1 cellular context compared by ENCODE assay signal in the genomic region with DNA sequence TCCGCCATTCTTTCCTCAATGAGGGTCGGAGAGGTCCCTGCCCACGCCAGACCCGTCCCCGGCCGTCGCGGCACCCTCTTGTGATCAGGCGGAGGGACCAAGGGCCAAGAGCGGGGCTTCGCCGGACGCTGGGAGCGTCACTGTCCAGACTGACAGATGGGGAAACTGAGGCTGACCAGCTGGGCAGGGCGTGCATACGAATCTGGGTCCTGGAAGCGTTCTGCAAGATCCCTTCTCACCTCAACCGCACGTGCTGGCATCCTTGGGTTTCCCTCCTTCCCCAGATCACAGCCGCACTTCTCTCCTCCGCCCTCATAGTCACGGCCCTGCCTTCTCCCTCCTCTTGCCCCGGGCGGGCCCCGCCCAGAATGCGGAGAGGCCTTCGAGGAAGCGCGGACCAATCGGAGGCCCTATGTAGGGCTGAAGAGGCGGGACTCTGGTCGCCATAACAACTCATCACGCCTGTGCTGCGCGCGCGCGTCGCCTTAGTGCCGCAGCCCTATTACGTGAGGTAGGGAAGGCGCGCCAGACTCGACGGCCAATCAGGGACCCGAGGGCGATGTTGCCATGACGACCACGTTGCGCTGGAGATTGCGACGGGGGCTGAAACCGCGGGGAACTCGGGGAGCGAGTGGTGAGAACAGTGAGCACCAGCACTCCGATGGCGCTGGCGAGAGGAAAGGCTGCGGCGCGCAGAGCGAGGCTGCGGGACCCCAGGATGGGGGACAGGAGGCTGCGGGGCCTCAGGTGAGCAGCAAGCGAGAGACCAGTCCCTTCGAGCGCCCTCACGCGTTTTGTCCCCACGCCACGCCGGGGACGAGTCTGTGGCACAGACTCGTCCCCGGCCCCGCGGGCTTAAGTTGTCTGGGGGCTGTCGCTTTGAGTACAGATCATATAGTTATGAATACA.
TF ChIP-seq lines count a peak whose summit lies in the region.

No MANE protein-coding gene starts in this region.

TF ChIP-seq in K562, 482 proteins besides CTCF, POLR2A, EP300 and RAD21 (continued from another document and continues in another):
- TF ChIP-seq, protein P1, sequence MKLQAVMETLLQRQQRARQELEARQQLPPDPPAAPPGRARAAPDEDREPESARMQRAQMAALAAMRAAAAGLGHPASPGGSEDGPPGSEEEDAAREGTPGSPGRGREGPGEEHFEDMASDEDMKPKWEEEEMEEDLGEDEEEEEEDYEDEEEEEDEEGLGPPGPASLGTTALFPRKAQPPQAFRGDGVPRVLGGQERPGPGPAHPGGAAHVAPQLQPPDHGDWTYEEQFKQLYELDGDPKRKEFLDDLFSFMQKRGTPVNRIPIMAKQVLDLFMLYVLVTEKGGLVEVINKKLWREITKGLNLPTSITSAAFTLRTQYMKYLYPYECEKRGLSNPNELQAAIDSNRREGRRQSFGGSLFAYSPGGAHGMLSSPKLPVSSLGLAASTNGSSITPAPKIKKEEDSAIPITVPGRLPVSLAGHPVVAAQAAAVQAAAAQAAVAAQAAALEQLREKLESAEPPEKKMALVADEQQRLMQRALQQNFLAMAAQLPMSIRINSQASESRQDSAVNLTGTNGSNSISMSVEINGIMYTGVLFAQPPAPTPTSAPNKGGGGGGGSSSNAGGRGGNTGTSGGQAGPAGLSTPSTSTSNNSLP (IDR thresholded peaks at IDR 0.05; ENCODE audit: borderline replicate concordance, low read depth, low read length), result no peak
- no peak for TF ChIP-seq ZNF224 (CRISPR knock-in tag; IDR thresholded peaks at IDR 0.05)
- TF ChIP-seq NEUROD1 (IDR thresholded peaks at IDR 0.05; ENCODE audit: borderline replicate concordance, low read depth, low read length, partially characterized antibody), result peak; percentile 97
- TF ChIP-seq CBX1 (IDR thresholded peaks at IDR 0.05; ENCODE audit: low read depth), result no peak; the same call in 1 of the 2 replicates
- peak; percentile 88 for TF ChIP-seq CTBP1 (IDR thresholded peaks at IDR 0.05; ENCODE audit: borderline replicate concordance)
- TF ChIP-seq TAF7 (tag; IDR thresholded peaks at IDR 0.05), result peak; percentile 46; the same call in 1 of the 2 replicates
- TF ChIP-seq PTRF (tag; IDR thresholded peaks at IDR 0.05), result no peak
- no peak for TF ChIP-seq FOXA3 (CRISPR knock-in tag; conservative IDR thresholded peaks at IDR 0.05 in 1 of 2, IDR thresholded peaks at IDR 0.05 in 1 of 2)
- peak; percentile 98 for TF ChIP-seq L3MBTL2 (IDR thresholded peaks at IDR 0.05)
- TF ChIP-seq, protein P2, sequence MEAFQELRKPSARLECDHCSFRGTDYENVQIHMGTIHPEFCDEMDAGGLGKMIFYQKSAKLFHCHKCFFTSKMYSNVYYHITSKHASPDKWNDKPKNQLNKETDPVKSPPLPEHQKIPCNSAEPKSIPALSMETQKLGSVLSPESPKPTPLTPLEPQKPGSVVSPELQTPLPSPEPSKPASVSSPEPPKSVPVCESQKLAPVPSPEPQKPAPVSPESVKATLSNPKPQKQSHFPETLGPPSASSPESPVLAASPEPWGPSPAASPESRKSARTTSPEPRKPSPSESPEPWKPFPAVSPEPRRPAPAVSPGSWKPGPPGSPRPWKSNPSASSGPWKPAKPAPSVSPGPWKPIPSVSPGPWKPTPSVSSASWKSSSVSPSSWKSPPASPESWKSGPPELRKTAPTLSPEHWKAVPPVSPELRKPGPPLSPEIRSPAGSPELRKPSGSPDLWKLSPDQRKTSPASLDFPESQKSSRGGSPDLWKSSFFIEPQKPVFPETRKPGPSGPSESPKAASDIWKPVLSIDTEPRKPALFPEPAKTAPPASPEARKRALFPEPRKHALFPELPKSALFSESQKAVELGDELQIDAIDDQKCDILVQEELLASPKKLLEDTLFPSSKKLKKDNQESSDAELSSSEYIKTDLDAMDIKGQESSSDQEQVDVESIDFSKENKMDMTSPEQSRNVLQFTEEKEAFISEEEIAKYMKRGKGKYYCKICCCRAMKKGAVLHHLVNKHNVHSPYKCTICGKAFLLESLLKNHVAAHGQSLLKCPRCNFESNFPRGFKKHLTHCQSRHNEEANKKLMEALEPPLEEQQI (IDR thresholded peaks at IDR 0.05), result no peak
- TF ChIP-seq SIN3A (IDR thresholded peaks at IDR 0.05; ENCODE audit: borderline replicate concordance in 2 of 2, control insufficient read depth in 1 of 2, low read depth in 2 of 2, low read length in 2 of 2), result peak in 1 of 2 experiments; percentile 50; a peak in 1 of 4 replicates
- TF ChIP-seq FOXK2 (conservative IDR thresholded peaks at IDR 0.05 in 1 of 2, IDR thresholded peaks at IDR 0.05 in 1 of 2; ENCODE audit: low read depth in 2 of 2), result peak; percentile 55 to 63; a peak in 1 of 4 replicates
- no peak for TF ChIP-seq CBFB (CRISPR knock-in tag; IDR thresholded peaks at IDR 0.05)
- no peak for TF ChIP-seq TRIM28 (IDR thresholded peaks at IDR 0.05)
- peak; percentile 100 for TF ChIP-seq RFX1 (IDR thresholded peaks at IDR 0.05)
- TF ChIP-seq, protein P3, sequence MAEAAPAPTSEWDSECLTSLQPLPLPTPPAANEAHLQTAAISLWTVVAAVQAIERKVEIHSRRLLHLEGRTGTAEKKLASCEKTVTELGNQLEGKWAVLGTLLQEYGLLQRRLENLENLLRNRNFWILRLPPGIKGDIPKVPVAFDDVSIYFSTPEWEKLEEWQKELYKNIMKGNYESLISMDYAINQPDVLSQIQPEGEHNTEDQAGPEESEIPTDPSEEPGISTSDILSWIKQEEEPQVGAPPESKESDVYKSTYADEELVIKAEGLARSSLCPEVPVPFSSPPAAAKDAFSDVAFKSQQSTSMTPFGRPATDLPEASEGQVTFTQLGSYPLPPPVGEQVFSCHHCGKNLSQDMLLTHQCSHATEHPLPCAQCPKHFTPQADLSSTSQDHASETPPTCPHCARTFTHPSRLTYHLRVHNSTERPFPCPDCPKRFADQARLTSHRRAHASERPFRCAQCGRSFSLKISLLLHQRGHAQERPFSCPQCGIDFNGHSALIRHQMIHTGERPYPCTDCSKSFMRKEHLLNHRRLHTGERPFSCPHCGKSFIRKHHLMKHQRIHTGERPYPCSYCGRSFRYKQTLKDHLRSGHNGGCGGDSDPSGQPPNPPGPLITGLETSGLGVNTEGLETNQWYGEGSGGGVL (CRISPR knock-in tag; IDR thresholded peaks at IDR 0.05), result no peak
- peak; percentile 92 for TF ChIP-seq TAF1 (IDR thresholded peaks at IDR 0.05; ENCODE audit: control insufficient read depth, extremely low read depth, insufficient read depth, low read length, severe bottlenecking)
- no peak for TF ChIP-seq SMAD1 (IDR thresholded peaks at IDR 0.05; ENCODE audit: low read depth, low read length, partially characterized antibody)
- TF ChIP-seq MLX (CRISPR knock-in tag; conservative IDR thresholded peaks at IDR 0.05), result no peak; a peak in 1 of 4 replicates
- peak; percentile 23 for TF ChIP-seq SMAD4 (CRISPR knock-in tag; conservative IDR thresholded peaks at IDR 0.05)
- TF ChIP-seq CEBPB (tag; IDR thresholded peaks at IDR 0.05), result peak; percentile 26; the same call in 1 of the 2 replicates
- TF ChIP-seq, protein P4, sequence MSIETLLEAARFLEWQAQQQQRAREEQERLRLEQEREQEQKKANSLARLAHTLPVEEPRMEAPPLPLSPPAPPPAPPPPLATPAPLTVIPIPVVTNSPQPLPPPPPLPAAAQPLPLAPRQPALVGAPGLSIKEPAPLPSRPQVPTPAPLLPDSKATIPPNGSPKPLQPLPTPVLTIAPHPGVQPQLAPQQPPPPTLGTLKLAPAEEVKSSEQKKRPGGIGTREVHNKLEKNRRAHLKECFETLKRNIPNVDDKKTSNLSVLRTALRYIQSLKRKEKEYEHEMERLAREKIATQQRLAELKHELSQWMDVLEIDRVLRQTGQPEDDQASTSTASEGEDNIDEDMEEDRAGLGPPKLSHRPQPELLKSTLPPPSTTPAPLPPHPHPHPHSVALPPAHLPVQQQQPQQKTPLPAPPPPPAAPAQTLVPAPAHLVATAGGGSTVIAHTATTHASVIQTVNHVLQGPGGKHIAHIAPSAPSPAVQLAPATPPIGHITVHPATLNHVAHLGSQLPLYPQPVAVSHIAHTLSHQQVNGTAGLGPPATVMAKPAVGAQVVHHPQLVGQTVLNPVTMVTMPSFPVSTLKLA (conservative IDR thresholded peaks at IDR 0.05), result peak; percentile 79 to 88
- 0 out of 2 replicates have a peak, but pooled peaks have one; percentile 70 for TF ChIP-seq POLR2AphosphoS2 (IDR thresholded peaks at IDR 0.05; ENCODE audit: low read length)
- no peak for TF ChIP-seq MCM3 (IDR thresholded peaks at IDR 0.05)
- TF ChIP-seq FOXP1 (CRISPR knock-in tag; IDR thresholded peaks at IDR 0.05), result peak; percentile 42; the same call in 1 of the 2 replicates
- peak; percentile 82 for TF ChIP-seq BCOR (IDR thresholded peaks at IDR 0.05)
- 0 out of 2 replicates have a peak, but pooled peaks have one; percentile 10 for TF ChIP-seq ZSCAN32 (CRISPR knock-in tag; IDR thresholded peaks at IDR 0.05)
- TF ChIP-seq ZBTB26 (CRISPR knock-in tag; IDR thresholded peaks at IDR 0.05), result 0 out of 2 replicates have a peak, but pooled peaks have one; percentile 33
- no peak for TF ChIP-seq ZNF124 (CRISPR knock-in tag; IDR thresholded peaks at IDR 0.05)
- TF ChIP-seq CHD1 (IDR thresholded peaks at IDR 0.05; ENCODE audit: low read length), result no peak
- no peak for TF ChIP-seq FOSL1 (tag; conservative IDR thresholded peaks at IDR 0.05)
- TF ChIP-seq, protein P5, sequence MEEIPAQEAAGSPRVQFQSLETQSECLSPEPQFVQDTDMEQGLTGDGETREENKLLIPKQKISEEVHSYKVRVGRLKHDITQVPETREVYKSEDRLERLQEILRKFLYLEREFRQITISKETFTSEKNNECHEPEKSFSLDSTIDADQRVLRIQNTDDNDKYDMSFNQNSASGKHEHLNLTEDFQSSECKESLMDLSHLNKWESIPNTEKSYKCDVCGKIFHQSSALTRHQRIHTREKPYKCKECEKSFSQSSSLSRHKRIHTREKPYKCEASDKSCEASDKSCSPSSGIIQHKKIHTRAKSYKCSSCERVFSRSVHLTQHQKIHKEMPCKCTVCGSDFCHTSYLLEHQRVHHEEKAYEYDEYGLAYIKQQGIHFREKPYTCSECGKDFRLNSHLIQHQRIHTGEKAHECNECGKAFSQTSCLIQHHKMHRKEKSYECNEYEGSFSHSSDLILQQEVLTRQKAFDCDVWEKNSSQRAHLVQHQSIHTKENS (CRISPR knock-in tag; IDR thresholded peaks at IDR 0.05), result no peak
- no peak for TF ChIP-seq CBFA2T3 (IDR thresholded peaks at IDR 0.05)
- TF ChIP-seq RBM39 (optimal IDR thresholded peaks at IDR 0.05; ENCODE audit: low read depth, low read length), result no peak
- TF ChIP-seq MXI1 (IDR thresholded peaks at IDR 0.05; ENCODE audit: low read depth, low read length), result peak; percentile 99
- TF ChIP-seq SMAD2 (IDR thresholded peaks at IDR 0.05; ENCODE audit: low read depth, low read length), result no peak
- no peak; the same call in 1 of the 2 replicates for TF ChIP-seq ZNF589 (CRISPR knock-in tag; IDR thresholded peaks at IDR 0.05; ENCODE audit: low read depth)
- TF ChIP-seq ETV1 (tag; conservative IDR thresholded peaks at IDR 0.05; ENCODE audit: low read depth), result no peak
- 0 out of 2 replicates have a peak, but pooled peaks have one; percentile 12 for TF ChIP-seq ATF4 (CRISPR knock-in tag; IDR thresholded peaks at IDR 0.05)
- no peak for TF ChIP-seq NCOA6 (IDR thresholded peaks at IDR 0.05)
- TF ChIP-seq REST (CRISPR knock-in tag; IDR thresholded peaks at IDR 0.05; ENCODE audit: low read depth), result peak; percentile 58; the same call in 1 of the 2 replicates
- no peak for TF ChIP-seq ZFP1 (CRISPR knock-in tag; IDR thresholded peaks at IDR 0.05)
- TF ChIP-seq ZNF551 (CRISPR knock-in tag; IDR thresholded peaks at IDR 0.05), result no peak
